ENCODE assay signal across 8 cellular contexts in the genomic region with DNA sequence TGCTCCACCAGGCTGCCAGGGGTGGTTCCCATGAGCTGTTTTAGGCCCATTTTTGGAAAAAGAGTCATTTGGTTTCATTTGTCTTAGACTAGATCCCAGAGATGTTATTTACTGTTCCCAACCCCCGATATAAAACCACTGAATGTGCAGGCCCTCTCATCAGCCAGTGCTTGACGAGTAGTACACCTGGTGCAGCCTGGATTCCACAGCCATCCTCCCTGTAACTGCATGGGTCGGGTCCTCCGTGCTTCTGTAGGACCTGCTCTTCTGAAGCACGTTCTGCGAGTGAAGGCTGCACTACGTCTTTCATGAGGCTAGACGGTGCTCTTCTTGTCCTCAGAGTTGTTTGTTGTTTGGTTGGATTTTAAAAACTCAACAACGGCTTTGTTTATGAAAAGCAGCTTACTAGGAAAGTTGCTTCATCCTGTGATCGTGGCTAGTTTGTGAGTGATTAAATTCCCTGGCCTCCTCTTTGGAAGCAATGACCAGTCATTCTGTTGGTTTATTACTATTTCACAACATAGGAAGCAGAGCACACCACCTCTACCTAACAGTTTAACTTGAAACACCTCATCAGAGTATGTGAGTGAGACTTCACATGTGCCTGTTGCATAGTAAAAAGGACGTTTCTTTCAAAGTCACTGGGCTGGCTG.
DNase-seq lines count a peak whose midpoint lies in the region; ATAC-seq, FAIRE-seq and TF ChIP-seq lines count a peak whose summit lies in the region.

No MANE protein-coding gene starts in this region.

- ATAC-seq in GM21786 (IDR thresholded peaks at IDR 0.05; ENCODE audit: unreplicated experiment), result no peak

- DNase-seq in NOMO-1 treated with DMSO at 0.1 percent for 48 hours (lab: John Stamatoyannopoulos, UW; ENCODE audit: unreplicated experiment), result peak; percentile 30
- DNase-seq in NOMO-1 treated with dmso at 0.1 percent for 144 hours (lab: John Stamatoyannopoulos, UW; ENCODE audit: unreplicated experiment), result no peak
- DNase-seq in RCC 7860 (ENCODE audit: low spot score), result peak; percentile 67
- DNase-seq in fibroblast of pulmonary artery (ENCODE audit: low read depth), result peak; percentile 71
- DNase-seq in stomach, result no peak
- no peak for DNase-seq in GM20000 (ENCODE audit: low spot score)
- DNase-seq in anterior cingulate cortex (lab: John Stamatoyannopoulos, UW), result no peak

- no peaks in the 10 kb centered on the region for H3K36me3 ChIP-seq in stomach

- TF ChIP-seq CTCF in fibroblast of pulmonary artery (IDR thresholded peaks at IDR 0.05; ENCODE audit: low read length, missing control alignments) (no peak), stomach (IDR thresholded peaks at IDR 0.05) (no peak), GM20000 (IDR thresholded peaks at IDR 0.05; ENCODE audit: extremely low read depth, missing control alignments) (no peak)

- H3K27me3 ChIP-seq in stomach, result no peaks in the 10 kb centered on the region

- H3K4me3 ChIP-seq in fibroblast of pulmonary artery (replicated peaks; ENCODE audit: low read depth, low read length) (no peak overlapping the region), stomach (no peak overlapping the region)

- intact Hi-C loops in stomach (cut with DNase I; ENCODE audit: low total_unique reads), result no loop called here

- WGBS in stomach, 5 donors, result 73 to 87% (median 78%) methylated on average over 11 of the region's 11 CpGs

- FAIRE-seq in RCC 7860 (lab: Jason Lieb, UNC), result no peak

- no peak for TF ChIP-seq EP300 in stomach (IDR thresholded peaks at IDR 0.05)

- peak overlapping the region in 4 of 5 donors; percentile 47 to 91 (median 76) for H3K27ac ChIP-seq in stomach

- H3K9me3 ChIP-seq in stomach, result no peaks in the 10 kb centered on the region

- peaks cover 13 to 54% (median 27%) of the 10 kb centered on the region in 4 donors for H3K4me1 ChIP-seq in stomach

- TF ChIP-seq POLR2A in stomach (IDR thresholded peaks at IDR 0.05), result no peak

Comparison
In these comparisons a context has a peak if more than half of its experiments do, and no peak if none do; other contexts are left out.
1. DNase-seq: peak in NOMO-1 treated with DMSO at 0.1 percent for 48 hours (single experiment), RCC 7860 (single experiment) and fibroblast of pulmonary artery (single experiment); none in NOMO-1 treated with dmso at 0.1 percent for 144 hours (single experiment), stomach (single experiment), GM20000 (single experiment) and anterior cingulate cortex (0 of 58).